In the genomic region with DNA sequence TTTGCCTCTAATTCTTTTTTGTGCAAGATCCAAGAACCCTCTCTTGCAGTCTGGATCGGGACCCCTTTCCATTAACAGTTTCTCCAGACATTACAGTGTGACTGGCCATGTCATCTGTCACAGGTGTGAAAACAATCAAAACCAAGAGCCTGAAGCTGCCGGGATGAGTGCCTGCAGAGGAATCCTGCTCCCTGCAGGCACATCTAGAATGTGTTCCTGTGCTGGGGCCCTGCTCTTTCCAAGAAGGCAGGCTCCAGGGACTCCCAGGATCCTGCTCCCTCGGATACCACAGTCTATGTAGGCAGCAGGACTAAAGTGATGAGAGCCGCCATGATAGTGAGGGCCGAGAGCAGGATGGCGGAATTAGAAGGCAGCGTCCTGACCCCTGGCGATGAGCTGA, we compare ENCODE assay signal across 1 cellular context.
TF ChIP-seq lines count a peak whose summit lies in the region.

No MANE protein-coding gene starts in this region.

TF ChIP-seq in H1, 55 proteins besides CTCF, POLR2A, EP300 and RAD21:
- no peak for TF ChIP-seq KDM5A (IDR thresholded peaks at IDR 0.05; ENCODE audit: low read length)
- TF ChIP-seq TAF7 (optimal IDR thresholded peaks at IDR 0.05; ENCODE audit: borderline replicate concordance, low read depth, low read length), result no peak
- TF ChIP-seq TCF12 (IDR thresholded peaks at IDR 0.05; ENCODE audit: low read depth, low read length), result no peak
- TF ChIP-seq BRCA1 (IDR thresholded peaks at IDR 0.05; ENCODE audit: low read depth, low read length), result no peak
- no peak for TF ChIP-seq ZNF274 (IDR thresholded peaks at IDR 0.05; ENCODE audit: borderline replicate concordance, extremely low read depth, low read length)
- no peak for TF ChIP-seq NANOG (IDR thresholded peaks at IDR 0.05; ENCODE audit: insufficient read depth, low read depth, low read length, poor library complexity, severe bottlenecking)
- TF ChIP-seq TAF1 (IDR thresholded peaks at IDR 0.05; ENCODE audit: low read depth, low read length), result no peak
- no peak for TF ChIP-seq ATF3 (IDR thresholded peaks at IDR 0.05; ENCODE audit: insufficient read depth, low read depth, low read length)
- no peak for TF ChIP-seq RXRA (IDR thresholded peaks at IDR 0.05; ENCODE audit: insufficient read depth, low read depth, low read length)
- TF ChIP-seq, protein P1, sequence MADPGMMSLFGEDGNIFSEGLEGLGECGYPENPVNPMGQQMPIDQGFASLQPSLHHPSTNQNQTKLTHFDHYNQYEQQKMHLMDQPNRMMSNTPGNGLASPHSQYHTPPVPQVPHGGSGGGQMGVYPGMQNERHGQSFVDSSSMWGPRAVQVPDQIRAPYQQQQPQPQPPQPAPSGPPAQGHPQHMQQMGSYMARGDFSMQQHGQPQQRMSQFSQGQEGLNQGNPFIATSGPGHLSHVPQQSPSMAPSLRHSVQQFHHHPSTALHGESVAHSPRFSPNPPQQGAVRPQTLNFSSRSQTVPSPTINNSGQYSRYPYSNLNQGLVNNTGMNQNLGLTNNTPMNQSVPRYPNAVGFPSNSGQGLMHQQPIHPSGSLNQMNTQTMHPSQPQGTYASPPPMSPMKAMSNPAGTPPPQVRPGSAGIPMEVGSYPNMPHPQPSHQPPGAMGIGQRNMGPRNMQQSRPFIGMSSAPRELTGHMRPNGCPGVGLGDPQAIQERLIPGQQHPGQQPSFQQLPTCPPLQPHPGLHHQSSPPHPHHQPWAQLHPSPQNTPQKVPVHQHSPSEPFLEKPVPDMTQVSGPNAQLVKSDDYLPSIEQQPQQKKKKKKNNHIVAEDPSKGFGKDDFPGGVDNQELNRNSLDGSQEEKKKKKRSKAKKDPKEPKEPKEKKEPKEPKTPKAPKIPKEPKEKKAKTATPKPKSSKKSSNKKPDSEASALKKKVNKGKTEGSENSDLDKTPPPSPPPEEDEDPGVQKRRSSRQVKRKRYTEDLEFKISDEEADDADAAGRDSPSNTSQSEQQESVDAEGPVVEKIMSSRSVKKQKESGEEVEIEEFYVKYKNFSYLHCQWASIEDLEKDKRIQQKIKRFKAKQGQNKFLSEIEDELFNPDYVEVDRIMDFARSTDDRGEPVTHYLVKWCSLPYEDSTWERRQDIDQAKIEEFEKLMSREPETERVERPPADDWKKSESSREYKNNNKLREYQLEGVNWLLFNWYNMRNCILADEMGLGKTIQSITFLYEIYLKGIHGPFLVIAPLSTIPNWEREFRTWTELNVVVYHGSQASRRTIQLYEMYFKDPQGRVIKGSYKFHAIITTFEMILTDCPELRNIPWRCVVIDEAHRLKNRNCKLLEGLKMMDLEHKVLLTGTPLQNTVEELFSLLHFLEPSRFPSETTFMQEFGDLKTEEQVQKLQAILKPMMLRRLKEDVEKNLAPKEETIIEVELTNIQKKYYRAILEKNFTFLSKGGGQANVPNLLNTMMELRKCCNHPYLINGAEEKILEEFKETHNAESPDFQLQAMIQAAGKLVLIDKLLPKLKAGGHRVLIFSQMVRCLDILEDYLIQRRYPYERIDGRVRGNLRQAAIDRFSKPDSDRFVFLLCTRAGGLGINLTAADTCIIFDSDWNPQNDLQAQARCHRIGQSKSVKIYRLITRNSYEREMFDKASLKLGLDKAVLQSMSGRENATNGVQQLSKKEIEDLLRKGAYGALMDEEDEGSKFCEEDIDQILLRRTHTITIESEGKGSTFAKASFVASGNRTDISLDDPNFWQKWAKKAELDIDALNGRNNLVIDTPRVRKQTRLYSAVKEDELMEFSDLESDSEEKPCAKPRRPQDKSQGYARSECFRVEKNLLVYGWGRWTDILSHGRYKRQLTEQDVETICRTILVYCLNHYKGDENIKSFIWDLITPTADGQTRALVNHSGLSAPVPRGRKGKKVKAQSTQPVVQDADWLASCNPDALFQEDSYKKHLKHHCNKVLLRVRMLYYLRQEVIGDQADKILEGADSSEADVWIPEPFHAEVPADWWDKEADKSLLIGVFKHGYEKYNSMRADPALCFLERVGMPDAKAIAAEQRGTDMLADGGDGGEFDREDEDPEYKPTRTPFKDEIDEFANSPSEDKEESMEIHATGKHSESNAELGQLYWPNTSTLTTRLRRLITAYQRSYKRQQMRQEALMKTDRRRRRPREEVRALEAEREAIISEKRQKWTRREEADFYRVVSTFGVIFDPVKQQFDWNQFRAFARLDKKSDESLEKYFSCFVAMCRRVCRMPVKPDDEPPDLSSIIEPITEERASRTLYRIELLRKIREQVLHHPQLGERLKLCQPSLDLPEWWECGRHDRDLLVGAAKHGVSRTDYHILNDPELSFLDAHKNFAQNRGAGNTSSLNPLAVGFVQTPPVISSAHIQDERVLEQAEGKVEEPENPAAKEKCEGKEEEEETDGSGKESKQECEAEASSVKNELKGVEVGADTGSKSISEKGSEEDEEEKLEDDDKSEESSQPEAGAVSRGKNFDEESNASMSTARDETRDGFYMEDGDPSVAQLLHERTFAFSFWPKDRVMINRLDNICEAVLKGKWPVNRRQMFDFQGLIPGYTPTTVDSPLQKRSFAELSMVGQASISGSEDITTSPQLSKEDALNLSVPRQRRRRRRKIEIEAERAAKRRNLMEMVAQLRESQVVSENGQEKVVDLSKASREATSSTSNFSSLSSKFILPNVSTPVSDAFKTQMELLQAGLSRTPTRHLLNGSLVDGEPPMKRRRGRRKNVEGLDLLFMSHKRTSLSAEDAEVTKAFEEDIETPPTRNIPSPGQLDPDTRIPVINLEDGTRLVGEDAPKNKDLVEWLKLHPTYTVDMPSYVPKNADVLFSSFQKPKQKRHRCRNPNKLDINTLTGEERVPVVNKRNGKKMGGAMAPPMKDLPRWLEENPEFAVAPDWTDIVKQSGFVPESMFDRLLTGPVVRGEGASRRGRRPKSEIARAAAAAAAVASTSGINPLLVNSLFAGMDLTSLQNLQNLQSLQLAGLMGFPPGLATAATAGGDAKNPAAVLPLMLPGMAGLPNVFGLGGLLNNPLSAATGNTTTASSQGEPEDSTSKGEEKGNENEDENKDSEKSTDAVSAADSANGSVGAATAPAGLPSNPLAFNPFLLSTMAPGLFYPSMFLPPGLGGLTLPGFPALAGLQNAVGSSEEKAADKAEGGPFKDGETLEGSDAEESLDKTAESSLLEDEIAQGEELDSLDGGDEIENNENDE (IDR thresholded peaks at IDR 0.05; ENCODE audit: insufficient replicate concordance, low read length), result no peak
- no peak for TF ChIP-seq SRF (IDR thresholded peaks at IDR 0.05; ENCODE audit: low read depth, low read length)
- no peak for TF ChIP-seq CHD1 (IDR thresholded peaks at IDR 0.05; ENCODE audit: low read depth, low read length)
- no peak for TF ChIP-seq BCL11A (IDR thresholded peaks at IDR 0.05; ENCODE audit: low read depth in 2 of 2, low read length in 2 of 2)
- no peak for TF ChIP-seq JUN (IDR thresholded peaks at IDR 0.05; ENCODE audit: low read depth, low read length)
- no peak for TF ChIP-seq YY1 (IDR thresholded peaks at IDR 0.05; ENCODE audit: low read depth, low read length)
- no peak for TF ChIP-seq CEBPB (IDR thresholded peaks at IDR 0.05; ENCODE audit: low read depth, low read length)
- TF ChIP-seq ASH2L (IDR thresholded peaks at IDR 0.05; ENCODE audit: low read length), result no peak
